ENCODE assay signal across 36 cellular contexts in the genomic region with DNA sequence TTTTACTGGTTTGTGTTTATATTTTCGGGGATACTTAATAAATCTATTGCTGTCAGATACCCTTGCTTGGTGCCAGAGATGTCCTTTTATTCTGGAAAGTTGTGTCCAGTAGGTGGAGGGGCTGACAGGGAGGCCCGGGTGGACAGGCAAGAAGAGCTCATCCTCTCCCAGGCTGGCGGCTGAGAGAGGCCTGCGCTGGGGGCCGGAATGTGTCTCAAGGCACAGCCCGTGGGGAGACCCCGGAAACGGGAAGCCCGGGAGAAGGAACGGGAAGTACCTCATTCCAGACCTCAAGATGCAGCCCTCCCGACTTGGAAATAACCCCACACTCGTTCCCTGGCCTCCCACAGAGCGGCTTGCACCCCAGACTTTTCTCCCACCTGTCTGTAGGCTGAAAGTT.
"Had no signal": no experiment of that assay in that cellular context is flagged by ENCODE, and none has a peak within 500 bp of the region (broad histone marks: within the 10 kb centered on the region; RNA-seq: fewer than 3 reads in every experiment).

No MANE protein-coding gene starts in this region.

- H3K9me3 ChIP-seq: ascending aorta, body of pancreas, breast epithelium had no signal

- H3K27me3 Mint-ChIP-seq: activated CD4-positive, alpha-beta T cell treated with anti-CD3 and anti-CD28 coated beads, Interleukin-2, amount 10 ng/mL, durations not matched to agents 24 days and 14 days; activated naive CD8-positive, alpha-beta T cell; activated T-helper 17 cell treated with anti-CD3 and anti-CD28 coated beads, Interleukin-2, amount 50 U/mL, for 72 hours had no signal

- H3K27ac ChIP-seq: ascending aorta, body of pancreas, brain microvascular endothelial cell, breast epithelium, VCaP had no signal

- DNase-seq: activated B cell treated with CpG ODN at 0.5 μM for 24 hours; activated CD4-positive, alpha-beta memory T cell treated with anti-CD3 and anti-CD28 coated beads for 36 hours; activated CD4-positive, alpha-beta T cell treated with anti-CD3 and anti-CD28 coated beads for 4 hours; activated CD4-positive, alpha-beta T cell treated with anti-CD3 and anti-CD28 coated beads, Interleukin-2, amount 10 ng/mL, durations not matched to agents 24 days and 14 days; activated CD4-positive, alpha-beta T cell treated with anti-CD3 and anti-CD28 coated beads, Interleukin-2, amount 50 U/mL, for 1 hour; activated CD4-positive, alpha-beta T cell treated with anti-CD3 and anti-CD28 coated beads, Interleukin-2, amount 50 U/mL, for 4 hours; activated CD4-positive, CD25-positive, alpha-beta regulatory T cell treated with anti-CD3 and anti-CD28 coated beads, Interleukin-2, amount 50 U/mL, for 72 hours; activated CD8-positive, alpha-beta memory T cell treated with anti-CD3 and anti-CD28 coated beads, Interleukin-2, amount 50 U/mL, for 4 hours; activated CD8-positive, alpha-beta T cell treated with anti-CD3 and anti-CD28 coated beads for 36 hours; activated gamma-delta T cell; activated naive CD4-positive, alpha-beta T cell treated with anti-CD3 and anti-CD28 coated beads, Interleukin-2, amount 10 ng/mL, durations not matched to agents 7 days and 5 days; activated naive CD4-positive, alpha-beta T cell treated with Interleukin-2 at 50 U/mL for 16 hours; activated naive CD8-positive, alpha-beta T cell treated with anti-CD3 and anti-CD28 coated beads, Interleukin-2, amount 10 ng/mL, durations not matched to agents 7 days and 5 days; activated naive CD8-positive, alpha-beta T cell treated with anti-CD3 and anti-CD28 coated beads, Interleukin-2, amount 50 U/mL, for 24 hours; activated T-cell treated with anti-CD3 and anti-CD28 coated beads for 4 hours; activated T-cell treated with anti-CD3 and anti-CD28 coated beads, Interleukin-2, amount 50 U/mL, for 1 hour; activated T-cell treated with anti-CD3 and anti-CD28 coated beads, Interleukin-2, amount 50 U/mL, for 4 hours; activated T-cell treated with anti-CD3 and anti-CD28 coated beads, Interleukin-2, amount 50 U/mL, for 72 hours; amygdala; anterior cingulate cortex; body of pancreas; brain microvascular endothelial cell; central memory CD4-positive, alpha-beta T cell; T-helper 1 cell; T-helper 2 cell; T-helper 9 cell had no signal

- H3K9me3 Mint-ChIP-seq: activated B cell treated with CpG ODN at 0.5 μM for 24 hours; activated CD4-positive, alpha-beta memory T cell treated with anti-CD3 and anti-CD28 coated beads for 36 hours; activated CD4-positive, alpha-beta T cell treated with anti-CD3 and anti-CD28 coated beads, Interleukin-2, amount 10 ng/mL, durations not matched to agents 24 days and 14 days; activated CD8-positive, alpha-beta T cell treated with anti-CD3 and anti-CD28 coated beads for 36 hours; activated naive CD4-positive, alpha-beta T cell treated with anti-CD3 and anti-CD28 coated beads, Interleukin-2, amount 10 ng/mL, durations not matched to agents 7 days and 5 days; activated naive CD4-positive, alpha-beta T cell treated with anti-CD3 and anti-CD28 coated beads, Interleukin-2, amount 50 U/mL, for 24 hours; activated naive CD8-positive, alpha-beta T cell treated with anti-CD3 and anti-CD28 coated beads, Interleukin-2, amount 10 ng/mL, durations not matched to agents 7 days and 5 days; activated naive CD8-positive, alpha-beta T cell treated with anti-CD3 and anti-CD28 coated beads, Interleukin-2, amount 50 U/mL, for 24 hours; activated T-cell treated with anti-CD3 and anti-CD28 coated beads, Interleukin-2, amount 50 U/mL, for 4 hours; activated T-cell treated with anti-CD3 and anti-CD28 coated beads, Interleukin-2, amount 50 U/mL, for 72 hours; activated T-helper 1 cell treated with anti-CD3 and anti-CD28 coated beads, Interleukin-12 subunit alpha, Interleukin-12 subunit beta, Interleukin-2, Interleukin-4 antibody, amounts not matched to agents 30 ng/mL and 10 ng/mL and 1 ng/mL, durations not matched to agents 14 hours and 24 hours and 36 hours; activated T-helper 17 cell treated with anti-CD3 and anti-CD28 coated beads, Interleukin-2, amount 50 U/mL, for 72 hours; T-helper 1 cell treated with Interleukin-12 subunit alpha and Interleukin-12 subunit beta and Interleukin-4 antibody, amounts not matched to agents 30 μg/mL and 1 μg/mL, for 36 hours; T-helper 2 cell treated with Interferon-gamma antibody and Interleukin-4, amounts not matched to agents 5 μg/mL and 100 μg/mL, for 36 hours had no signal

- ATAC-seq: activated CD8-positive, alpha-beta T cell treated with anti-CD3 and anti-CD28 coated beads for 36 hours; activated naive CD8-positive, alpha-beta T cell treated with anti-CD3 and anti-CD28 coated beads, Interleukin-2, amount 50 U/mL, for 24 hours; activated T-cell treated with anti-CD3 and anti-CD28 coated beads, Interleukin-2, amount 50 U/mL, for 4 hours; activated T-cell treated with anti-CD3 and anti-CD28 coated beads, Interleukin-2, amount 50 U/mL, for 72 hours; activated T-helper 17 cell treated with anti-CD3 and anti-CD28 coated beads, Interleukin-2, amount 50 U/mL, for 72 hours; body of pancreas had no signal

- FAIRE-seq: TTC549 had no signal

- H3K4me3 ChIP-seq: ascending aorta, body of pancreas, breast epithelium had no signal

- H3K27ac Mint-ChIP-seq: activated B cell treated with CpG ODN at 0.5 μM for 24 hours; activated CD4-positive, alpha-beta memory T cell treated with anti-CD3 and anti-CD28 coated beads for 36 hours; activated CD4-positive, alpha-beta T cell treated with anti-CD3 and anti-CD28 coated beads, Interleukin-2, amount 10 ng/mL, durations not matched to agents 24 days and 14 days; activated CD8-positive, alpha-beta T cell treated with anti-CD3 and anti-CD28 coated beads for 36 hours; activated naive CD4-positive, alpha-beta T cell treated with anti-CD3 and anti-CD28 coated beads, Interleukin-2, amount 10 ng/mL, durations not matched to agents 7 days and 5 days; activated naive CD4-positive, alpha-beta T cell treated with anti-CD3 and anti-CD28 coated beads, Interleukin-2, amount 50 U/mL, for 24 hours; activated naive CD8-positive, alpha-beta T cell; activated naive CD8-positive, alpha-beta T cell treated with anti-CD3 and anti-CD28 coated beads, Interleukin-2, amount 10 ng/mL, durations not matched to agents 7 days and 5 days; activated naive CD8-positive, alpha-beta T cell treated with anti-CD3 and anti-CD28 coated beads, Interleukin-2, amount 50 U/mL, for 24 hours; activated T-cell treated with anti-CD3 and anti-CD28 coated beads, Interleukin-2, amount 50 U/mL, for 72 hours; activated T-helper 1 cell treated with anti-CD3 and anti-CD28 coated beads, Interleukin-12 subunit alpha, Interleukin-12 subunit beta, Interleukin-2, Interleukin-4 antibody, amounts not matched to agents 30 ng/mL and 10 ng/mL and 1 ng/mL, durations not matched to agents 14 hours and 24 hours and 36 hours; activated T-helper 17 cell treated with anti-CD3 and anti-CD28 coated beads, Interleukin-2, amount 50 U/mL, for 72 hours; T-helper 1 cell treated with Interleukin-12 subunit alpha and Interleukin-12 subunit beta and Interleukin-4 antibody, amounts not matched to agents 30 μg/mL and 1 μg/mL, for 36 hours; T-helper 2 cell treated with Interferon-gamma antibody and Interleukin-4, amounts not matched to agents 5 μg/mL and 100 μg/mL, for 36 hours had no signal

- H3K36me3 Mint-ChIP-seq: activated CD4-positive, alpha-beta memory T cell treated with anti-CD3 and anti-CD28 coated beads for 36 hours; activated naive CD4-positive, alpha-beta T cell treated with anti-CD3 and anti-CD28 coated beads, Interleukin-2, amount 10 ng/mL, durations not matched to agents 7 days and 5 days; activated naive CD4-positive, alpha-beta T cell treated with anti-CD3 and anti-CD28 coated beads, Interleukin-2, amount 50 U/mL, for 24 hours; activated naive CD8-positive, alpha-beta T cell; activated naive CD8-positive, alpha-beta T cell treated with anti-CD3 and anti-CD28 coated beads, Interleukin-2, amount 10 ng/mL, durations not matched to agents 7 days and 5 days had no signal

- H3K4me1 ChIP-seq: ascending aorta, body of pancreas, breast epithelium had no signal

- H3K4me3 Mint-ChIP-seq: activated B cell treated with CpG ODN at 0.5 μM for 24 hours; activated CD4-positive, alpha-beta memory T cell treated with anti-CD3 and anti-CD28 coated beads for 36 hours; activated CD4-positive, alpha-beta T cell treated with anti-CD3 and anti-CD28 coated beads, Interleukin-2, amount 10 ng/mL, durations not matched to agents 24 days and 14 days; activated CD8-positive, alpha-beta T cell treated with anti-CD3 and anti-CD28 coated beads for 36 hours; activated naive CD4-positive, alpha-beta T cell treated with anti-CD3 and anti-CD28 coated beads, Interleukin-2, amount 10 ng/mL, durations not matched to agents 7 days and 5 days; activated naive CD4-positive, alpha-beta T cell treated with anti-CD3 and anti-CD28 coated beads, Interleukin-2, amount 50 U/mL, for 24 hours; activated naive CD8-positive, alpha-beta T cell; activated naive CD8-positive, alpha-beta T cell treated with anti-CD3 and anti-CD28 coated beads, Interleukin-2, amount 10 ng/mL, durations not matched to agents 7 days and 5 days; activated naive CD8-positive, alpha-beta T cell treated with anti-CD3 and anti-CD28 coated beads, Interleukin-2, amount 50 U/mL, for 24 hours; activated T-cell treated with anti-CD3 and anti-CD28 coated beads, Interleukin-2, amount 50 U/mL, for 4 hours; activated T-cell treated with anti-CD3 and anti-CD28 coated beads, Interleukin-2, amount 50 U/mL, for 72 hours; activated T-helper 1 cell treated with anti-CD3 and anti-CD28 coated beads, Interleukin-12 subunit alpha, Interleukin-12 subunit beta, Interleukin-2, Interleukin-4 antibody, amounts not matched to agents 30 ng/mL and 10 ng/mL and 1 ng/mL, durations not matched to agents 14 hours and 24 hours and 36 hours; activated T-helper 17 cell treated with anti-CD3 and anti-CD28 coated beads, Interleukin-2, amount 50 U/mL, for 72 hours; T-helper 1 cell treated with Interleukin-12 subunit alpha and Interleukin-12 subunit beta and Interleukin-4 antibody, amounts not matched to agents 30 μg/mL and 1 μg/mL, for 36 hours; T-helper 2 cell treated with Interferon-gamma antibody and Interleukin-4, amounts not matched to agents 5 μg/mL and 100 μg/mL, for 36 hours had no signal

- H3K36me3 ChIP-seq: ascending aorta, breast epithelium had no signal

- H3K4me1 Mint-ChIP-seq: activated CD4-positive, alpha-beta T cell treated with anti-CD3 and anti-CD28 coated beads, Interleukin-2, amount 10 ng/mL, durations not matched to agents 24 days and 14 days; activated naive CD4-positive, alpha-beta T cell treated with anti-CD3 and anti-CD28 coated beads, Interleukin-2, amount 10 ng/mL, durations not matched to agents 7 days and 5 days; activated naive CD4-positive, alpha-beta T cell treated with anti-CD3 and anti-CD28 coated beads, Interleukin-2, amount 50 U/mL, for 24 hours; activated naive CD8-positive, alpha-beta T cell treated with anti-CD3 and anti-CD28 coated beads, Interleukin-2, amount 10 ng/mL, durations not matched to agents 7 days and 5 days; activated T-helper 17 cell treated with anti-CD3 and anti-CD28 coated beads, Interleukin-2, amount 50 U/mL, for 72 hours had no signal

- H3K27me3 ChIP-seq: ascending aorta, body of pancreas, brain microvascular endothelial cell, breast epithelium had no signal
